In the genomic region with DNA sequence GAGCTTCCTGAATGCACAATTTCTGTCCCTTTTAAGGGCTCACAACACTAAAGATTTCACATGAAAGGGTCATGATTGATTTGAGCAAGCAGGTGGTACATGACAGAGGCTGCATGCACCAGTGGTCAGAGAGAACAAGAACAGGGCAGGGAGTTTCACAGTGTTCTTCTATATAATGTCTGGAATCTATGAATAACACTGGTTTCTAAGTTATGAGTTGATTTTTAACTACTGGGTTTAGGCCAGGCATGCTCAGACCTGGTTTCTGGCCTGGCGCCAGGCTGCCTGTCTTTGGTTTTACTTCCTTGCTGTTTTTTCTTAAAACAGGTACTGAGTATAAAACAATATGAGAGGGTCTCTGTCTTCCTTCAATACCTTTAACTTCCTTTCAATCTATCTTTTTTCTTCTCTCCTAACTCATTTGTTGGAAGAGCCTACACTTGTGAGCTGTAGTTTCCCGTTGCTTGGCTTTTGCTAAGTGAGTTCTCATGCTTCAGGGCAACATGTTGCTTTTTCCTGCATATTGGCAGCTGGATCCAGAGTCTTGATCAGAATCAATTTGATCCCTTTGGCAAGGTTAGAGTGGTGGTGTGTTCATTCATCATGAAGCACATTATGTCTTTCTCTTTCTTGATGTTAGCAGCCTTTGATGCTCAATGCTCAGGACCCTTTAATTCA, we compare ENCODE assay signal across 12 cellular contexts. TPM values are rescaled to one million over a fixed set of nuclear protein-coding genes. Genes with fewer than 3 reads are reported as not detected.
A peak's percentile ranks its signal among the peaks of the same experiment; 100 is the strongest.
DNase-seq lines count a peak whose midpoint lies in the region; ATAC-seq and TF ChIP-seq lines count a peak whose summit lies in the region.
"Had no signal": no experiment of that assay in that cellular context is flagged by ENCODE, and none has a peak within 500 bp of the region (broad histone marks: within the 10 kb centered on the region; RNA-seq: fewer than 3 reads in every experiment).

No MANE protein-coding gene starts in this region.

- H3K4me3 Mint-ChIP-seq in nephron, result no peak overlapping the region
- no peak overlapping the region for H3K4me3 Mint-ChIP-seq in activated T-helper 17 cell treated with anti-CD3 and anti-CD28 coated beads, Interleukin-2, amount 50 U/mL, for 72 hours
- H3K4me3 Mint-ChIP-seq in stimulated activated memory B cell treated with anti-CD40 and anti-IgM and Interleukin-4, amounts not matched to agents 10 μg/mL and 1 μg/mL and 100 μg/mL, for 72 hours, result no peak overlapping the region
- H3K4me3 Mint-ChIP-seq: activated B cell treated with CpG ODN at 0.5 μM for 24 hours, neural crest cell had no signal

- no peak for TF ChIP-seq CTCF in nephron (IDR thresholded peaks at IDR 0.05; ENCODE audit: unreplicated experiment in 3 of 3)

- H3K27ac Mint-ChIP-seq in nephron, result peak overlapping the region; percentile 72 to 85 (median 74)
- no peak overlapping the region for H3K27ac Mint-ChIP-seq in activated T-helper 17 cell treated with anti-CD3 and anti-CD28 coated beads, Interleukin-2, amount 50 U/mL, for 72 hours
- H3K27ac Mint-ChIP-seq in stimulated activated memory B cell treated with anti-CD40 and anti-IgM and Interleukin-4, amounts not matched to agents 10 μg/mL and 1 μg/mL and 100 μg/mL, for 72 hours, result no peak overlapping the region
- H3K27ac Mint-ChIP-seq: activated B cell treated with CpG ODN at 0.5 μM for 24 hours had no signal

- ATAC-seq in GM19025 (IDR thresholded peaks at IDR 0.05; ENCODE audit: low read depth, unreplicated experiment), result peak; percentile 50
- peak; percentile 53 for ATAC-seq in HG02798 (IDR thresholded peaks at IDR 0.05; ENCODE audit: poor library complexity, unreplicated experiment)
- no peak for ATAC-seq in activated T-helper 17 cell treated with anti-CD3 and anti-CD28 coated beads, Interleukin-2, amount 50 U/mL, for 72 hours (replicated peaks)
- no peak for ATAC-seq in stimulated activated memory B cell treated with anti-CD40 and anti-IgM and Interleukin-4, amounts not matched to agents 10 μg/mL and 1 μg/mL and 100 μg/mL, for 72 hours
- ATAC-seq: gastroesophageal sphincter had no signal

- H3K27me3 Mint-ChIP-seq in nephron (ENCODE audit: low read depth), result peaks cover 4% of the 10 kb centered on the region
- peaks cover 23% of the 10 kb centered on the region for H3K27me3 Mint-ChIP-seq in activated T-helper 17 cell treated with anti-CD3 and anti-CD28 coated beads, Interleukin-2, amount 50 U/mL, for 72 hours
- peaks cover 27% of the 10 kb centered on the region for H3K27me3 Mint-ChIP-seq in stimulated activated memory B cell treated with anti-CD40 and anti-IgM and Interleukin-4, amounts not matched to agents 10 μg/mL and 1 μg/mL and 100 μg/mL, for 72 hours

- no peaks in the 10 kb centered on the region for H3K4me1 Mint-ChIP-seq in nephron
- no peaks in the 10 kb centered on the region for H3K4me1 Mint-ChIP-seq in activated T-helper 17 cell treated with anti-CD3 and anti-CD28 coated beads, Interleukin-2, amount 50 U/mL, for 72 hours
- no peaks in the 10 kb centered on the region for H3K4me1 Mint-ChIP-seq in stimulated activated memory B cell treated with anti-CD40 and anti-IgM and Interleukin-4, amounts not matched to agents 10 μg/mL and 1 μg/mL and 100 μg/mL, for 72 hours
- H3K4me1 Mint-ChIP-seq: activated B cell treated with CpG ODN at 0.5 μM for 24 hours, neural crest cell had no signal

- H3K9me3 Mint-ChIP-seq in nephron, result peaks cover 2% of the 10 kb centered on the region
- H3K9me3 Mint-ChIP-seq in activated T-helper 17 cell treated with anti-CD3 and anti-CD28 coated beads, Interleukin-2, amount 50 U/mL, for 72 hours, result no peaks in the 10 kb centered on the region
- no peaks in the 10 kb centered on the region for H3K9me3 Mint-ChIP-seq in stimulated activated memory B cell treated with anti-CD40 and anti-IgM and Interleukin-4, amounts not matched to agents 10 μg/mL and 1 μg/mL and 100 μg/mL, for 72 hours

- no peaks in the 10 kb centered on the region for H3K36me3 Mint-ChIP-seq in nephron (ENCODE audit: low read depth)
- no peaks in the 10 kb centered on the region for H3K36me3 Mint-ChIP-seq in activated T-helper 17 cell treated with anti-CD3 and anti-CD28 coated beads, Interleukin-2, amount 50 U/mL, for 72 hours (ENCODE audit: low read depth)
- H3K36me3 Mint-ChIP-seq in stimulated activated memory B cell treated with anti-CD40 and anti-IgM and Interleukin-4, amounts not matched to agents 10 μg/mL and 1 μg/mL and 100 μg/mL, for 72 hours, result no peaks in the 10 kb centered on the region

- peak; percentile 84 for DNase-seq in NCI-H1105 treated with DMSO at 0.1 percent for 48 hours (lab: John Stamatoyannopoulos, UW)
- no peak for DNase-seq in stimulated activated CD4-positive, alpha-beta T cell treated with anti-CD3 and anti-CD28 coated beads, Interleukin-12 subunit alpha, Interleukin-12 subunit beta, amount 100 ng/mL, for 4 hours
- no peak for DNase-seq in CD1c-positive myeloid dendritic cell (ENCODE audit: extremely low spot score)
- DNase-seq: activated B cell treated with CpG ODN at 0.5 μM for 24 hours, NCI-H526 treated with DMSO at 0.1 percent for 48 hours had no signal

RNA-seq across cellular contexts. Expression of gene FGF14, which starts 38.5 kb away (rescaled TPM):
- not detected for total RNA-seq in activated T-helper 17 cell treated with anti-CD3 and anti-CD28 coated beads, Interleukin-2, amount 50 U/mL, for 72 hours
- total RNA-seq: activated B cell treated with CpG ODN at 0.5 μM for 24 hours had no signal

Comparison
In these comparisons a context has a peak if more than half of its experiments do, and no peak if none do; other contexts are left out.
1. ATAC-seq: peak in GM19025 (single experiment) and HG02798 (single experiment); none in activated T-helper 17 cell treated with anti-CD3 and anti-CD28 coated beads, Interleukin-2, amount 50 U/mL, for 72 hours (single experiment) and stimulated activated memory B cell treated with anti-CD40 and anti-IgM and Interleukin-4, amounts not matched to agents 10 μg/mL and 1 μg/mL and 100 μg/mL, for 72 hours (single experiment).
2. H3K27ac Mint-ChIP-seq: peak in nephron (3 of 3); none in activated T-helper 17 cell treated with anti-CD3 and anti-CD28 coated beads, Interleukin-2, amount 50 U/mL, for 72 hours (single experiment) and stimulated activated memory B cell treated with anti-CD40 and anti-IgM and Interleukin-4, amounts not matched to agents 10 μg/mL and 1 μg/mL and 100 μg/mL, for 72 hours (single experiment).